Comparison of ENCODE assay signal across 1 cellular context in genomic region chr7:116951366-116952292, GRCh38.
A peak's percentile ranks its signal among the peaks of the same experiment; 100 is the strongest.
TF ChIP-seq lines count a peak whose summit lies in the region.

No MANE protein-coding gene starts in this region.

TF ChIP-seq in HepG2, 621 proteins besides CTCF, POLR2A, EP300 and RAD21 (continued from another document and continues in another):
- TF ChIP-seq ZNF430 (CRISPR knock-in tag; IDR thresholded peaks at IDR 0.05) (0 out of 2 replicates have a peak, but pooled peaks have one; percentile 34), GFI1 (CRISPR knock-in tag; IDR thresholded peaks at IDR 0.05; ENCODE audit: borderline replicate concordance) (no peak), NR2F6 (IDR thresholded peaks at IDR 0.05) (no peak), NR2F6 (CRISPR knock-in tag; IDR thresholded peaks at IDR 0.05) (no peak), ZNF792 (CRISPR knock-in tag; IDR thresholded peaks at IDR 0.05) (0 out of 2 replicates have a peak, but pooled peaks have one; percentile 20), ZNF772 (CRISPR knock-in tag; IDR thresholded peaks at IDR 0.05) (peak; percentile 25; the same call in 1 of the 2 replicates), RXRB (CRISPR knock-in tag; IDR thresholded peaks at IDR 0.05; ENCODE audit: borderline replicate concordance) (peak; percentile 9; the same call in 1 of the 2 replicates), ZNF558 (CRISPR knock-in tag; IDR thresholded peaks at IDR 0.05; ENCODE audit: borderline replicate concordance) (0 out of 2 replicates have a peak, but pooled peaks have one; percentile 37), TP53 (CRISPR knock-in tag; conservative IDR thresholded peaks at IDR 0.05) (no peak), HMGXB4 (CRISPR knock-in tag; IDR thresholded peaks at IDR 0.05; ENCODE audit: borderline replicate concordance in 1 of 2, low read depth in 1 of 2) (0 out of 4 replicates have a peak, but pooled peaks of 1 of the 2 experiments have one; percentile 26), PHF21A (CRISPR knock-in tag; IDR thresholded peaks at IDR 0.05) (peak; percentile 72; the same call in 1 of the 2 replicates), ADNP (CRISPR knock-in tag; IDR thresholded peaks at IDR 0.05) (no peak), ZFP91 (CRISPR knock-in tag; IDR thresholded peaks at IDR 0.05; ENCODE audit: borderline replicate concordance) (no peak), ZNF766 (CRISPR knock-in tag; IDR thresholded peaks at IDR 0.05; ENCODE audit: borderline replicate concordance) (no peak), FOXK1 (CRISPR knock-in tag; IDR thresholded peaks at IDR 0.05; ENCODE audit: borderline replicate concordance, low read depth) (peak; percentile 56; the same call in 1 of the 2 replicates), CENPX (CRISPR knock-in tag; IDR thresholded peaks at IDR 0.05) (no peak), NAIF1 (CRISPR knock-in tag; IDR thresholded peaks at IDR 0.05; ENCODE audit: borderline replicate concordance) (peak; percentile 13; the same call in 1 of the 2 replicates), CREB1 (IDR thresholded peaks at IDR 0.05) (no peak), CREB1 (CRISPR knock-in tag; IDR thresholded peaks at IDR 0.05) (peak; percentile 59), ZNF383 (CRISPR knock-in tag; IDR thresholded peaks at IDR 0.05; ENCODE audit: borderline replicate concordance) (no peak), NFYB (CRISPR knock-in tag; IDR thresholded peaks at IDR 0.05) (peak; percentile 77), ARID2 (CRISPR knock-in tag; IDR thresholded peaks at IDR 0.05; ENCODE audit: borderline replicate concordance) (no peak), HNF1A (IDR thresholded peaks at IDR 0.05; ENCODE audit: low read depth) (no peak), HNF1A (CRISPR knock-in tag; IDR thresholded peaks at IDR 0.05; ENCODE audit: borderline replicate concordance) (no peak), SP5 (CRISPR knock-in tag; IDR thresholded peaks at IDR 0.05; ENCODE audit: borderline replicate concordance, low read depth) (no peak), MBNL3 (CRISPR knock-in tag; conservative IDR thresholded peaks at IDR 0.05) (no peak), CENPBD1 (CRISPR knock-in tag; IDR thresholded peaks at IDR 0.05; ENCODE audit: borderline replicate concordance, low read depth) (no peak), ATF1 (CRISPR knock-in tag; IDR thresholded peaks at IDR 0.05) (0 out of 2 replicates have a peak, but pooled peaks have one; percentile 19), ZNF121 (CRISPR knock-in tag; IDR thresholded peaks at IDR 0.05) (no peak), ZEB1 (IDR thresholded peaks at IDR 0.05; ENCODE audit: insufficient replicate concordance, low read depth) (no peak), REPIN1 (CRISPR knock-in tag; IDR thresholded peaks at IDR 0.05; ENCODE audit: borderline replicate concordance, low read depth) (no peak), NFYC (CRISPR knock-in tag; IDR thresholded peaks at IDR 0.05) (peak; percentile 77), ZNF614 (CRISPR knock-in tag; IDR thresholded peaks at IDR 0.05; ENCODE audit: borderline replicate concordance) (no peak), ZNF230 (CRISPR knock-in tag; IDR thresholded peaks at IDR 0.05) (no peak), FIP1L1 (IDR thresholded peaks at IDR 0.05; ENCODE audit: borderline replicate concordance, insufficient read depth, low read depth, low read length) (no peak), ZNF678 (CRISPR knock-in tag; IDR thresholded peaks at IDR 0.05) (no peak), ZFP1 (CRISPR knock-in tag; IDR thresholded peaks at IDR 0.05) (no peak), NFE2L1 (CRISPR knock-in tag; IDR thresholded peaks at IDR 0.05; ENCODE audit: borderline replicate concordance) (no peak), ZNF256 (CRISPR knock-in tag; conservative IDR thresholded peaks at IDR 0.05) (no peak), ZFX (CRISPR knock-in tag; IDR thresholded peaks at IDR 0.05; ENCODE audit: low read depth) (peak; percentile 41; the same call in 1 of the 2 replicates), ARNTL (CRISPR knock-in tag; IDR thresholded peaks at IDR 0.05) (0 out of 2 replicates have a peak, but pooled peaks have one; percentile 19), SOX13 (IDR thresholded peaks at IDR 0.05) (no peak), SOX13 (CRISPR knock-in tag; conservative IDR thresholded peaks at IDR 0.05 in 1 of 2, IDR thresholded peaks at IDR 0.05 in 1 of 2) (no peak), RBM39 (IDR thresholded peaks at IDR 0.05; ENCODE audit: low read depth, low read length, poor library complexity, severe bottlenecking) (no peak), GATAD1 (CRISPR knock-in tag; IDR thresholded peaks at IDR 0.05) (no peak; the same call in 1 of the 2 replicates), ZNF407 (CRISPR knock-in tag; IDR thresholded peaks at IDR 0.05; ENCODE audit: not compliant biosample characterization) (no peak), ZNF382 (CRISPR knock-in tag; IDR thresholded peaks at IDR 0.05; ENCODE audit: borderline replicate concordance) (no peak), POLR2G (IDR thresholded peaks at IDR 0.05; ENCODE audit: low read depth, low read length) (peak; percentile 68), HMG20A (CRISPR knock-in tag; IDR thresholded peaks at IDR 0.05; ENCODE audit: borderline replicate concordance) (no peak), GABPB1 (CRISPR knock-in tag; IDR thresholded peaks at IDR 0.05) (no peak), ZGPAT (CRISPR knock-in tag; IDR thresholded peaks at IDR 0.05) (0 out of 2 replicates have a peak, but pooled peaks have one; percentile 19), NONO (IDR thresholded peaks at IDR 0.05) (no peak), NONO (CRISPR knock-in tag; conservative IDR thresholded peaks at IDR 0.05) (no peak)
